Comparison of ENCODE assay signal across 21 cellular contexts in the genomic region with DNA sequence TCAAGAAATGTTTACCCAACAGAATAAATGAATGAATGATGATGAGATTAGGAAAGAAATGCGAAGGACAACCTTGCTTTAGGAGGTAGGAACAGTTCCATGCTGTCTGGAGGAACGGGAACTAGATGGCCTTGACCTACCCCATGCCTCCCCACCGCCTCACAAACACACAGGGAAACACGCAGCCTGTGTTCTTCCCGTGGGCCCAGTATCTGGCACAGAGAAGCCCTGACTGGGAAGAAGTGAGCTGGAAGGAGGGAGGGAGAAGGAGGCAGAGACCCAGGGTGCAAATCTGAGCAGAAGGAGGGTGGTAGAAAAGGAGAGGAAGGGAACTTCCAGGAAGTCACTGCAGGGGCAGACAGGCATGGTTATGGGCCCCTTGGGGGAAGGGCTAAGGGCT. TPM values are rescaled to one million over a fixed set of nuclear protein-coding genes. Genes with fewer than 3 reads are reported as not detected.
"Had no signal": no experiment of that assay in that cellular context is flagged by ENCODE, and none has a peak within 500 bp of the region (broad histone marks: within the 10 kb centered on the region; RNA-seq: fewer than 3 reads in every experiment).

No MANE protein-coding gene starts in this region.

- H3K4me3 ChIP-seq: cardiac muscle cell, lower lobe of right lung, transverse colon had no signal

- DNase-seq: activated CD4-positive, alpha-beta T cell treated with anti-CD3 and anti-CD28 coated beads for 36 hours; activated CD4-positive, alpha-beta T cell treated with anti-CD3 and anti-CD28 coated beads, Interleukin-2, amount 50 U/mL, for 48 hours; activated gamma-delta T cell treated with Interleukin-2 at 50 U/mL for 16 hours; activated T-cell treated with anti-CD3 and anti-CD28 coated beads, Interleukin-2, amount 50 U/mL, for 48 hours; foreskin keratinocyte; hippocampal formation; left colon; lower lobe of right lung; occipital lobe; stimulated activated CD4-positive, alpha-beta T cell treated with anti-CD3 and anti-CD28 coated beads, Interleukin-2, amount 100 ng/mL, for 24 hours; stimulated activated naive CD8-positive, alpha-beta T cell treated with anti-CD3 and anti-CD28 coated beads, Interleukin-15, Interleukin-2, amounts not matched to agents 100 U/mL and 50 U/mL, for 24 hours; transverse colon had no signal

- H3K27me3 ChIP-seq: cardiac muscle cell had no signal

- H3K4me1 ChIP-seq: foreskin keratinocyte had no signal

- H3K9me3 ChIP-seq: lower lobe of right lung, transverse colon had no signal

- ATAC-seq: activated CD4-positive, alpha-beta T cell treated with anti-CD3 and anti-CD28 coated beads for 36 hours; activated naive CD4-positive, alpha-beta T cell treated with anti-CD3 and anti-CD28 coated beads, Interleukin-2, amount 50 U/mL, for 72 hours; foreskin keratinocyte; left colon; lower lobe of right lung; natural killer cell treated with Interleukin-12 subunit alpha and Interleukin-12 subunit beta and Interleukin-15 and Interleukin-18, amount 100 ng/mL, for 72 hours; stimulated activated naive CD8-positive, alpha-beta T cell treated with anti-CD3 and anti-CD28 coated beads, Interleukin-15, Interleukin-2, amounts not matched to agents 100 U/mL and 50 U/mL, for 24 hours; WTC11 had no signal

- H3K27ac ChIP-seq: cardiac muscle cell, foreskin keratinocyte, lower lobe of right lung, transverse colon had no signal

- H3K36me3 ChIP-seq: cardiac muscle cell, lower lobe of right lung, transverse colon had no signal

RNA-seq across cellular contexts. Expression of a gene that starts 3.5 kb away (rescaled TPM):
- total RNA-seq: activated CD4-positive, alpha-beta T cell treated with anti-CD3 and anti-CD28 coated beads for 36 hours; activated naive CD4-positive, alpha-beta T cell treated with anti-CD3 and anti-CD28 coated beads, Interleukin-2, amount 50 U/mL, for 72 hours; dermis microvascular lymphatic vessel endothelial cell; natural killer cell treated with Interleukin-12 subunit alpha and Interleukin-12 subunit beta and Interleukin-15 and Interleukin-18, amount 100 ng/mL, for 72 hours had no signal

RNA-seq across cellular contexts. Expression of a gene that starts 38.2 kb away (rescaled TPM):
- total RNA-seq: activated CD4-positive, alpha-beta T cell treated with anti-CD3 and anti-CD28 coated beads for 36 hours; activated naive CD4-positive, alpha-beta T cell treated with anti-CD3 and anti-CD28 coated beads, Interleukin-2, amount 50 U/mL, for 72 hours; dermis microvascular lymphatic vessel endothelial cell; epithelial cell of proximal tubule; fibroblast of lung; foreskin keratinocyte; left colon; lower lobe of right lung; mesothelial cell of epicardium; natural killer cell treated with Interleukin-12 subunit alpha and Interleukin-12 subunit beta and Interleukin-15 and Interleukin-18, amount 100 ng/mL, for 72 hours; occipital lobe; progenitor cell of endocrine pancreas; transverse colon; WTC11 had no signal
- polyA plus RNA-seq: cardiac muscle cell, fibroblast of lung, foreskin keratinocyte had no signal

RNA-seq across cellular contexts. Expression of a gene that starts 51.6 kb away (rescaled TPM):
- total RNA-seq: activated CD4-positive, alpha-beta T cell treated with anti-CD3 and anti-CD28 coated beads for 36 hours; activated naive CD4-positive, alpha-beta T cell treated with anti-CD3 and anti-CD28 coated beads, Interleukin-2, amount 50 U/mL, for 72 hours; dermis microvascular lymphatic vessel endothelial cell; epithelial cell of proximal tubule; foreskin keratinocyte; left colon; lower lobe of right lung; mesothelial cell of epicardium; natural killer cell treated with Interleukin-12 subunit alpha and Interleukin-12 subunit beta and Interleukin-15 and Interleukin-18, amount 100 ng/mL, for 72 hours; occipital lobe; progenitor cell of endocrine pancreas; transverse colon; WTC11 had no signal
- polyA plus RNA-seq: foreskin keratinocyte had no signal
